9 cellular contexts compared by ENCODE assay signal in the genomic region with DNA sequence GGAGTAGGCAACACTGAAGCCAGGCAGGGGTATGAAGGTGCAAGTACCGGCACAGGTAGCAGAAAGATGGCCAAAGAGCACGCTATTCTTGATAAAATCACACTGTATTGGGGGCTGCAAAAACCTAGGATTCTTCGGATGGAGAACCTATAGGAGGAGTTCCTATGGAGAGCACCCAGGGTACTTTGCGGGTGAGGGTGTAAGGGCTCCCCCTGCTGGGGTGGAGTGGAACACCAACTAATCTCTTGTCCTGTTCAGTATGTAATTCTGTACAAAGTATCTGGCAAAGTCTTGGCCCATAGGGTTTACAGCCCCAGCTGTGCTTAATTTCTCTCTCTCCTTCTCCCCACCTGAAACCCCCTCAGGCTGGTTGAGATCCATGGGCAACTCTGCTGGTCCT.
DNase-seq lines count a peak whose midpoint lies in the region; ATAC-seq and TF ChIP-seq lines count a peak whose summit lies in the region.
"Had no signal": no experiment of that assay in that cellular context is flagged by ENCODE, and none has a peak within 500 bp of the region (broad histone marks: within the 10 kb centered on the region; RNA-seq: fewer than 3 reads in every experiment).

No MANE protein-coding gene starts in this region.

- H3K4me3 Mint-ChIP-seq in Calu3 (ENCODE audit: low read depth, unreplicated experiment) (no peak overlapping the region), GM23338 (no peak overlapping the region)
- no peak overlapping the region for H3K4me3 Mint-ChIP-seq in activated CD4-positive, alpha-beta memory T cell treated with anti-CD3 and anti-CD28 coated beads, Interleukin-2, amount 10 ng/mL, durations not matched to agents 7 days and 5 days
- H3K4me3 Mint-ChIP-seq: central memory CD8-positive, alpha-beta T cell; T-helper 2 cell treated with Interferon-gamma antibody and Interleukin-4, amounts not matched to agents 5 μg/mL and 100 μg/mL, for 36 hours had no signal

- H3K27me3 Mint-ChIP-seq in Calu3 (ENCODE audit: unreplicated experiment) (peaks cover 10% of the 10 kb centered on the region), GM23338 (ENCODE audit: insufficient read depth, low read depth, poor library complexity) (peaks cover 3% of the 10 kb centered on the region)
- H3K27me3 Mint-ChIP-seq in activated CD4-positive, alpha-beta memory T cell treated with anti-CD3 and anti-CD28 coated beads, Interleukin-2, amount 10 ng/mL, durations not matched to agents 7 days and 5 days = no peaks in the 10 kb centered on the region

- POLR2A ChIA-PET in activated CD4-positive, alpha-beta memory T cell treated with anti-CD3 and anti-CD28 coated beads, Interleukin-2, amount 10 ng/mL, durations not matched to agents 7 days and 5 days (lab: Charles Lee) = no interaction called here

- 0 out of 2 replicates have a peak, but pooled peaks cover 4% of the 10 kb centered on the region for H4K20me1 ChIP-seq in GM23338 (replicated peaks; ENCODE audit: insufficient read depth)

- no TSS peak for BruUV-seq in Calu3 (replicated peaks; lab: Mats Ljungman, UMichigan)

- intact Hi-C loops in Calu3 (cut with micrococcal nuclease; ENCODE audit: unreplicated experiment) = no loop called here
- intact Hi-C loops in lower lobe of right lung (cut with DNase I) = no loop called here

- CTCF ChIA-PET in Calu3 (lab: Charles Lee) = no interaction called here
- CTCF ChIA-PET in activated CD4-positive, alpha-beta memory T cell treated with anti-CD3 and anti-CD28 coated beads, Interleukin-2, amount 10 ng/mL, durations not matched to agents 7 days and 5 days (lab: Charles Lee) = interaction anchor here (0.9 to 2.3 kb wide), 3 partner anchors 9 to 18 kb away, joined by 3 to 13 read pairs (median 4); no protein-coding TSS in a partner anchor

- H3K9me3 Mint-ChIP-seq in Calu3 (ENCODE audit: low read depth, unreplicated experiment) (no peaks in the 10 kb centered on the region), GM23338 (peaks cover 3% of the 10 kb centered on the region; the same call in 1 of the 3 replicates)
- no peaks in the 10 kb centered on the region for H3K9me3 Mint-ChIP-seq in activated CD4-positive, alpha-beta memory T cell treated with anti-CD3 and anti-CD28 coated beads, Interleukin-2, amount 10 ng/mL, durations not matched to agents 7 days and 5 days
- H3K9me3 Mint-ChIP-seq: central memory CD8-positive, alpha-beta T cell; T-helper 2 cell treated with Interferon-gamma antibody and Interleukin-4, amounts not matched to agents 5 μg/mL and 100 μg/mL, for 36 hours had no signal

- no peaks in the 10 kb centered on the region for H3K79me2 ChIP-seq in GM23338 (replicated peaks; ENCODE audit: insufficient read depth)

- TF ChIP-seq CTCF in Calu3 (IDR thresholded peaks at IDR 0.05; ENCODE audit: unreplicated experiment) (peak; percentile 19), GM23338 (conservative IDR thresholded peaks at IDR 0.05; ENCODE audit: low read depth in 2 of 2) (peak; percentile 70 to 79), lower lobe of right lung (IDR thresholded peaks at IDR 0.05) (peak; percentile 22)

- no peaks in the 10 kb centered on the region for H3K36me3 Mint-ChIP-seq in Calu3 (ENCODE audit: insufficient read depth, unreplicated experiment)
- H3K36me3 Mint-ChIP-seq in GM23338 (ENCODE audit: low read depth) = 0 out of 3 replicates have a peak, but pooled peaks cover 4% of the 10 kb centered on the region
- H3K36me3 Mint-ChIP-seq in activated CD4-positive, alpha-beta memory T cell treated with anti-CD3 and anti-CD28 coated beads, Interleukin-2, amount 10 ng/mL, durations not matched to agents 7 days and 5 days (ENCODE audit: low read depth) = no peaks in the 10 kb centered on the region

- peak; percentile 26 for DNase-seq in Calu3
- peak; percentile 50 for DNase-seq in GM23338 (ENCODE audit: low spot score)
- peak; percentile 31 for DNase-seq in activated CD4-positive, alpha-beta memory T cell treated with anti-CD3 and anti-CD28 coated beads, Interleukin-2, amount 10 ng/mL, durations not matched to agents 7 days and 5 days
- no peak for DNase-seq in lower lobe of right lung

- no peaks in the 10 kb centered on the region for H3K9me3 ChIP-seq in lower lobe of right lung

- H3F3A ChIP-seq in GM23338 (replicated peaks; ENCODE audit: low read depth) = no peaks in the 10 kb centered on the region

- no peak overlapping the region for H3K27ac Mint-ChIP-seq in Calu3 (ENCODE audit: unreplicated experiment)
- no peak overlapping the region for H3K27ac Mint-ChIP-seq in GM23338
- H3K27ac Mint-ChIP-seq in activated CD4-positive, alpha-beta memory T cell treated with anti-CD3 and anti-CD28 coated beads, Interleukin-2, amount 10 ng/mL, durations not matched to agents 7 days and 5 days = no peak overlapping the region
- H3K27ac Mint-ChIP-seq: T-helper 2 cell treated with Interferon-gamma antibody and Interleukin-4, amounts not matched to agents 5 μg/mL and 100 μg/mL, for 36 hours had no signal

- ATAC-seq in GM23338 = peak; percentile 77
- ATAC-seq in lower lobe of right lung = no peak
- no peak for ATAC-seq in HG02884 (IDR thresholded peaks at IDR 0.05; ENCODE audit: unreplicated experiment)
- no peak for ATAC-seq in GM21390 (IDR thresholded peaks at IDR 0.05; ENCODE audit: unreplicated experiment)
- ATAC-seq in HG03432 (IDR thresholded peaks at IDR 0.05; ENCODE audit: unreplicated experiment) = no peak

- H3K27me3 ChIP-seq in GM23338 (ENCODE audit: insufficient read depth) (no peaks in the 10 kb centered on the region), lower lobe of right lung (ENCODE audit: low read depth) (no peaks in the 10 kb centered on the region)

- H3K27ac ChIP-seq in GM23338 (ENCODE audit: low read depth) (no peak overlapping the region), lower lobe of right lung (no peak overlapping the region)

- H3K36me3 ChIP-seq in GM23338 (ENCODE audit: insufficient read depth) (no peaks in the 10 kb centered on the region), lower lobe of right lung (no peaks in the 10 kb centered on the region)

- no peaks in the 10 kb centered on the region for H3K4me1 ChIP-seq in GM23338 (ENCODE audit: insufficient read depth)
- H3K4me1 ChIP-seq in lower lobe of right lung = no peaks in the 10 kb centered on the region

- H3K4me3 ChIP-seq in GM23338 (no peak overlapping the region), lower lobe of right lung (no peak overlapping the region)

- H3K4me1 Mint-ChIP-seq in Calu3 (ENCODE audit: low read depth, unreplicated experiment) = no peaks in the 10 kb centered on the region
- no peaks in the 10 kb centered on the region for H3K4me1 Mint-ChIP-seq in GM23338
- H3K4me1 Mint-ChIP-seq in activated CD4-positive, alpha-beta memory T cell treated with anti-CD3 and anti-CD28 coated beads, Interleukin-2, amount 10 ng/mL, durations not matched to agents 7 days and 5 days = no peaks in the 10 kb centered on the region
- H3K4me1 Mint-ChIP-seq: central memory CD8-positive, alpha-beta T cell had no signal

- no peak overlapping the region for H3K4me2 ChIP-seq in GM23338

- H3K9me2 ChIP-seq in GM23338 (ENCODE audit: insufficient read depth) = no peaks in the 10 kb centered on the region

- no peak overlapping the region for H2AFZ ChIP-seq in GM23338

Comparison
In these comparisons a context has a peak if more than half of its experiments do, and no peak if none do; other contexts are left out.
1. CTCF ChIP-seq: peak in every context shown above with its lines; median percentile 74 in GM23338; 22 in lower lobe of right lung; 19 in Calu3.